ENCODE assay signal across 14 cellular contexts in genomic region chr22:26547426-26547825, GRCh38. TPM values are rescaled to one million over a fixed set of nuclear protein-coding genes. Genes with fewer than 3 reads are reported as not detected.
A peak's percentile ranks its signal among the peaks of the same experiment; 100 is the strongest.
DNase-seq lines count a peak whose midpoint lies in the region; ATAC-seq and TF ChIP-seq lines count a peak whose summit lies in the region.
"Had no signal": no experiment of that assay in that cellular context is flagged by ENCODE, and none has a peak within 500 bp of the region (broad histone marks: within the 10 kb centered on the region; RNA-seq: fewer than 3 reads in every experiment).

No MANE protein-coding gene starts in this region.

- no peaks in the 10 kb centered on the region for H3K9me3 ChIP-seq in CD4-positive, alpha-beta memory T cell (ENCODE audit: control insufficient read depth in 1 of 2, low read length in 2 of 2)
- H3K9me3 ChIP-seq: SJSA1, tibial artery had no signal

- H3K4me1 Mint-ChIP-seq in CD4-positive, alpha-beta memory T cell: peaks cover 19 to 45% (median 26%) of the 10 kb centered on the region in 4 donors
- peaks cover 16% of the 10 kb centered on the region for H3K4me1 Mint-ChIP-seq in activated T-helper 17 cell treated with anti-CD3 and anti-CD28 coated beads, Interleukin-2, amount 50 U/mL, for 72 hours

- POLR2A ChIA-PET in CD4-positive, alpha-beta memory T cell (lab: Charles Lee; ENCODE audit: partially characterized antibody): interaction anchor here (0.7 kb wide), 1 partner anchor 44 kb away, joined by 3 read pairs; no protein-coding TSS in a partner anchor

- peak overlapping the region in 6 of 7 donors; percentile 14 to 81 (median 38) for H3K27ac Mint-ChIP-seq in CD4-positive, alpha-beta memory T cell
- H3K27ac Mint-ChIP-seq in activated T-helper 17 cell treated with anti-CD3 and anti-CD28 coated beads, Interleukin-2, amount 50 U/mL, for 72 hours: peak overlapping the region; percentile 78
- H3K27ac Mint-ChIP-seq: CD4-positive, alpha-beta T cell had no signal

- no peaks in the 10 kb centered on the region for H3K36me3 ChIP-seq in CD4-positive, alpha-beta memory T cell (ENCODE audit: insufficient read depth, low read length)
- no peaks in the 10 kb centered on the region for H3K36me3 ChIP-seq in KMS-11 (ENCODE audit: insufficient read depth)
- H3K36me3 ChIP-seq: tibial artery had no signal

- intact Hi-C loops in CD4-positive, alpha-beta memory T cell (cut with micrococcal nuclease): no loop called here

- H3K27ac ChIP-seq in CD4-positive, alpha-beta memory T cell (ENCODE audit: low read depth, low read length): no peak overlapping the region
- peak overlapping the region; percentile 27; the same call in 1 of the 2 replicates for H3K27ac ChIP-seq in KMS-11
- H3K27ac ChIP-seq: SJSA1, tibial artery had no signal

- H3K36me3 Mint-ChIP-seq in CD4-positive, alpha-beta memory T cell: peaks cover 6 to 12% of the 10 kb centered on the region in 2 donors
- peaks cover 16% of the 10 kb centered on the region for H3K36me3 Mint-ChIP-seq in activated T-helper 17 cell treated with anti-CD3 and anti-CD28 coated beads, Interleukin-2, amount 50 U/mL, for 72 hours (ENCODE audit: low read depth)

- H3K27me3 ChIP-seq in CD4-positive, alpha-beta memory T cell (ENCODE audit: insufficient read depth, low read length): no peaks in the 10 kb centered on the region
- no peaks in the 10 kb centered on the region for H3K27me3 ChIP-seq in KMS-11 (ENCODE audit: insufficient read depth, low read depth)
- H3K27me3 ChIP-seq: SJSA1, tibial artery had no signal

- no peak overlapping the region for H2AFZ ChIP-seq in KMS-11 (ENCODE audit: low read depth)

- no peak overlapping the region for H3K4me3 ChIP-seq in CD4-positive, alpha-beta memory T cell (ENCODE audit: low read length in 2 of 2)
- no peak overlapping the region for H3K4me3 ChIP-seq in KMS-11 (IDR thresholded peaks at IDR 0.05; ENCODE audit: insufficient read depth, low read depth, low read length)
- H3K4me3 ChIP-seq: SJSA1, tibial artery had no signal

- no peaks in the 10 kb centered on the region for H4K20me1 ChIP-seq in KMS-11 (ENCODE audit: insufficient read depth)

- no peak for TF ChIP-seq CTCF in KMS-11 (conservative IDR thresholded peaks at IDR 0.05; ENCODE audit: low read depth, low read length)

- peaks cover 0 to 2% (median 0%) of the 10 kb centered on the region in 8 donors for H3K9me3 Mint-ChIP-seq in CD4-positive, alpha-beta memory T cell
- no peaks in the 10 kb centered on the region for H3K9me3 Mint-ChIP-seq in activated T-helper 17 cell treated with anti-CD3 and anti-CD28 coated beads, Interleukin-2, amount 50 U/mL, for 72 hours
- H3K9me3 Mint-ChIP-seq: CD4-positive, alpha-beta T cell; IgD-negative memory B cell had no signal

- no peak for DNase-seq in CD4-positive, alpha-beta memory T cell
- DNase-seq in stimulated activated CD4-positive, alpha-beta T cell treated with anti-CD3 and anti-CD28 coated beads, Interleukin-12 subunit alpha, Interleukin-12 subunit beta, amount 100 ng/mL, for 4 hours: peak; percentile 5
- DNase-seq in DMS79 (lab: John Stamatoyannopoulos, UW) (no peak), HuH-7 (ENCODE audit: low spot score) (no peak), germinal center (ENCODE audit: low spot score) (no peak)
- DNase-seq: CD4-positive, alpha-beta T cell; dermis blood vessel endothelial cell; midbrain; tibial artery had no signal

- CTCF ChIA-PET in CD4-positive, alpha-beta memory T cell (lab: Charles Lee; ENCODE audit: partially characterized antibody): no interaction called here

- H3K9ac ChIP-seq in KMS-11: no peak overlapping the region

- H3K4me2 ChIP-seq in KMS-11: peak overlapping the region; percentile 26; the same call in 1 of the 2 replicates

- H3K4me1 ChIP-seq in CD4-positive, alpha-beta memory T cell (ENCODE audit: insufficient read depth, low read length): peaks cover 14% of the 10 kb centered on the region
- H3K4me1 ChIP-seq in KMS-11 (ENCODE audit: low read depth, poor library complexity, severe bottlenecking): peaks cover 67% of the 10 kb centered on the region

- ATAC-seq in activated T-helper 17 cell treated with anti-CD3 and anti-CD28 coated beads, Interleukin-2, amount 50 U/mL, for 72 hours (replicated peaks): peak; percentile 89
- no peak for ATAC-seq in GM18909 (IDR thresholded peaks at IDR 0.05; ENCODE audit: poor library complexity, unreplicated experiment)

- peaks cover 42% of the 10 kb centered on the region for H3K79me2 ChIP-seq in KMS-11 (ENCODE audit: insufficient read depth, low read depth)

- peak overlapping the region in 2 of 8 donors; percentile 22 to 29 for H3K4me3 Mint-ChIP-seq in CD4-positive, alpha-beta memory T cell
- peak overlapping the region; percentile 48 for H3K4me3 Mint-ChIP-seq in activated T-helper 17 cell treated with anti-CD3 and anti-CD28 coated beads, Interleukin-2, amount 50 U/mL, for 72 hours
- H3K4me3 Mint-ChIP-seq: CD4-positive, alpha-beta T cell; IgD-negative memory B cell had no signal

- no peaks in the 10 kb centered on the region for H3K27me3 Mint-ChIP-seq in CD4-positive, alpha-beta memory T cell
- H3K27me3 Mint-ChIP-seq in activated T-helper 17 cell treated with anti-CD3 and anti-CD28 coated beads, Interleukin-2, amount 50 U/mL, for 72 hours: no peaks in the 10 kb centered on the region
- H3K27me3 Mint-ChIP-seq: CD4-positive, alpha-beta T cell; IgD-negative memory B cell had no signal

RNA-seq across cellular contexts. Expression of gene TFIP11, which starts 35.2 kb away (rescaled TPM):
- 10 to 100 TPM; 72.7 to 74.5 TPM for total RNA-seq in CD4-positive, alpha-beta memory T cell
- 10 to 100 TPM; 22.2 to 45.4 TPM for polyA plus RNA-seq in CD4-positive, alpha-beta memory T cell
- total RNA-seq in activated T-helper 17 cell treated with anti-CD3 and anti-CD28 coated beads, Interleukin-2, amount 50 U/mL, for 72 hours: 10 to 100 TPM; 44.8 to 50.4 TPM

RNA-seq across cellular contexts. Expression of gene TPST2, which starts 42.5 kb away (rescaled TPM):
- 10 to 100 TPM; 23.9 to 27.9 TPM for total RNA-seq in CD4-positive, alpha-beta memory T cell
- polyA plus RNA-seq in CD4-positive, alpha-beta memory T cell: 10 to 100 TPM; 46.6 to 47.8 TPM
- 10 to 100 TPM; 23.2 to 27.5 TPM for total RNA-seq in activated T-helper 17 cell treated with anti-CD3 and anti-CD28 coated beads, Interleukin-2, amount 50 U/mL, for 72 hours
